In the genomic region with DNA sequence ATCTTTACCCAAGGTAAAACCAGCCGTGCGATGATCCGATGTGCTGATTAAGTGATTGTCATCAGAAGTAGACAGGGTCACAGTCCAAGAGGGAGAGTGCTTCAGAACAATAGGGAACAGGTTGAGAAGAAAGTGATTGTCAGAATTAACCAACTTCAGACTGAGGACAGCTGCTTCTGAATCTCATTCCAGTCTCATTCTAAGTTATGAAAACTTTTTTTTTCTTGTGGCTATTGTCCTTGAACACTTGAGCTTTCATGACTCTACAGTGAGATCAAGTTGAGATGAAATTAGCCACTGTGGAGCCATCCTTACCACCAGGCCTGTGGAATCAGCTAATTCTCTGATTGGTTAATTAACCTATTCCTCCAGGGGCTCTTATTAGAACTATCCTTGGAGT, we compare ENCODE assay signal across 37 cellular contexts.
"Had no signal": no experiment of that assay in that cellular context is flagged by ENCODE, and none has a peak within 500 bp of the region (broad histone marks: within the 10 kb centered on the region; RNA-seq: fewer than 3 reads in every experiment).

No MANE protein-coding gene starts in this region.

- H3K27me3 ChIP-seq: adrenal gland, breast epithelium, cardiac muscle cell, dorsolateral prefrontal cortex had no signal

- ATAC-seq: activated CD4-positive, alpha-beta T cell treated with anti-CD3 and anti-CD28 coated beads for 36 hours; activated CD8-positive, alpha-beta memory T cell treated with anti-CD3 and anti-CD28 coated beads, Interleukin-2, amount 10 ng/mL, durations not matched to agents 7 days and 5 days; activated CD8-positive, alpha-beta T cell treated with anti-CD3 and anti-CD28 coated beads, Interleukin-2, amount 10 ng/mL, durations not matched to agents 7 days and 5 days; activated naive CD8-positive, alpha-beta T cell treated with anti-CD3 and anti-CD28 coated beads, Interleukin-2, amount 50 U/mL, for 24 hours; esophagus mucosa; T-helper 17 cell had no signal

- H3K27me3 Mint-ChIP-seq: activated naive CD4-positive, alpha-beta T cell treated with anti-CD3 and anti-CD28 coated beads, Interleukin-2, amount 50 U/mL, for 24 hours; activated naive CD8-positive, alpha-beta T cell treated with anti-CD3 and anti-CD28 coated beads, Interleukin-2, amount 50 U/mL, for 24 hours; brain had no signal

- H3K4me1 Mint-ChIP-seq: activated CD4-positive, alpha-beta T cell treated with anti-CD3 and anti-CD28 coated beads, Interleukin-2, amount 10 ng/mL, durations not matched to agents 24 days and 14 days; activated naive CD4-positive, alpha-beta T cell treated with anti-CD3 and anti-CD28 coated beads, Interleukin-2, amount 50 U/mL, for 24 hours; activated naive CD8-positive, alpha-beta T cell treated with anti-CD3 and anti-CD28 coated beads, Interleukin-2, amount 50 U/mL, for 24 hours had no signal

- FAIRE-seq: frontal cortex had no signal

- H3K9me3 Mint-ChIP-seq: activated CD4-positive, alpha-beta memory T cell treated with anti-CD3 and anti-CD28 coated beads for 36 hours; activated CD4-positive, alpha-beta T cell treated with anti-CD3 and anti-CD28 coated beads, Interleukin-2, amount 10 ng/mL, durations not matched to agents 24 days and 14 days; activated naive CD4-positive, alpha-beta T cell treated with anti-CD3 and anti-CD28 coated beads for 36 hours; activated naive CD4-positive, alpha-beta T cell treated with anti-CD3 and anti-CD28 coated beads, Interleukin-2, amount 50 U/mL, for 24 hours; activated naive CD8-positive, alpha-beta T cell treated with anti-CD3 and anti-CD28 coated beads, Interleukin-2, amount 50 U/mL, for 24 hours; activated T-helper 1 cell treated with anti-CD3 and anti-CD28 coated beads, Interleukin-12 subunit alpha, Interleukin-12 subunit beta, Interleukin-2, Interleukin-4 antibody, amounts not matched to agents 30 ng/mL and 10 ng/mL and 1 ng/mL, durations not matched to agents 14 hours and 24 hours and 36 hours; activated T-helper 2 cell treated with anti-CD3 and anti-CD28 coated beads, Interferon-gamma antibody, Interleukin-2, Interleukin-4, amounts not matched to agents 10 μg/mL and 5 μg/mL and 100 μg/mL, durations not matched to agents 14 hours and 24 hours and 36 hours; dendritic cell treated with granulocyte-macrophage colony-stimulating factor and Interleukin-4, amounts not matched to agents 40 ng/mL and 50 ng/mL, for 4 days; endodermal cell; T-helper 2 cell treated with Interferon-gamma antibody and Interleukin-4, amounts not matched to agents 5 μg/mL and 100 μg/mL, for 36 hours had no signal

- H3K9me3 ChIP-seq: adrenal gland, breast epithelium had no signal

- DNase-seq: activated CD4-positive, alpha-beta memory T cell treated with anti-CD3 and anti-CD28 coated beads for 36 hours; activated CD4-positive, alpha-beta T cell treated with anti-CD3 and anti-CD28 coated beads for 36 hours; activated CD4-positive, alpha-beta T cell treated with anti-CD3 and anti-CD28 coated beads, Interleukin-2, amount 10 ng/mL, durations not matched to agents 24 days and 14 days; activated CD4-positive, CD25-positive, alpha-beta regulatory T cell; activated CD4-positive, CD25-positive, alpha-beta regulatory T cell treated with anti-CD3 and anti-CD28 coated beads, Interleukin-2, amount 50 U/mL, for 72 hours; activated CD8-positive, alpha-beta memory T cell treated with anti-CD3 and anti-CD28 coated beads, Interleukin-2, amount 10 ng/mL, durations not matched to agents 7 days and 5 days; activated CD8-positive, alpha-beta memory T cell treated with anti-CD3 and anti-CD28 coated beads, Interleukin-2, amount 50 U/mL, for 4 hours; activated CD8-positive, alpha-beta T cell treated with anti-CD3 and anti-CD28 coated beads, Interleukin-2, amount 10 ng/mL, durations not matched to agents 7 days and 5 days; activated effector memory CD4-positive, alpha-beta T cell treated with anti-CD3 and anti-CD28 coated beads, Interleukin-2, amount 50 U/mL, for 16 hours; activated naive CD4-positive, alpha-beta T cell treated with anti-CD3 and anti-CD28 coated beads for 36 hours; activated naive CD8-positive, alpha-beta T cell treated with anti-CD3 and anti-CD28 coated beads for 36 hours; activated naive CD8-positive, alpha-beta T cell treated with anti-CD3 and anti-CD28 coated beads, Interleukin-2, amount 50 U/mL, for 24 hours; activated T-cell treated with anti-CD3 and anti-CD28 coated beads, Interleukin-2, amount 50 U/mL, for 1 hour; activated T-cell treated with anti-CD3 and anti-CD28 coated beads, Interleukin-2, amount 50 U/mL, for 48 hours; adrenal gland; amygdala; aorta; central memory CD4-positive, alpha-beta T cell; cerebellar nuclear complex; dorsolateral prefrontal cortex; effector memory CD4-positive, alpha-beta T cell; endodermal cell; foreskin fibroblast; T-helper 1 cell; T-helper 17 cell; T1000 had no signal

- H3K4me1 ChIP-seq: adrenal gland, breast epithelium had no signal

- H3K4me3 Mint-ChIP-seq: activated CD4-positive, alpha-beta memory T cell treated with anti-CD3 and anti-CD28 coated beads for 36 hours; activated CD4-positive, alpha-beta T cell treated with anti-CD3 and anti-CD28 coated beads for 36 hours; activated CD4-positive, alpha-beta T cell treated with anti-CD3 and anti-CD28 coated beads, Interleukin-2, amount 10 ng/mL, durations not matched to agents 24 days and 14 days; activated CD8-positive, alpha-beta memory T cell treated with anti-CD3 and anti-CD28 coated beads, Interleukin-2, amount 10 ng/mL, durations not matched to agents 7 days and 5 days; activated CD8-positive, alpha-beta T cell treated with anti-CD3 and anti-CD28 coated beads, Interleukin-2, amount 10 ng/mL, durations not matched to agents 7 days and 5 days; activated naive CD4-positive, alpha-beta T cell treated with anti-CD3 and anti-CD28 coated beads for 36 hours; activated naive CD4-positive, alpha-beta T cell treated with anti-CD3 and anti-CD28 coated beads, Interleukin-2, amount 50 U/mL, for 24 hours; activated naive CD8-positive, alpha-beta T cell treated with anti-CD3 and anti-CD28 coated beads for 36 hours; activated naive CD8-positive, alpha-beta T cell treated with anti-CD3 and anti-CD28 coated beads, Interleukin-2, amount 50 U/mL, for 24 hours; activated T-helper 1 cell treated with anti-CD3 and anti-CD28 coated beads, Interleukin-12 subunit alpha, Interleukin-12 subunit beta, Interleukin-2, Interleukin-4 antibody, amounts not matched to agents 30 ng/mL and 10 ng/mL and 1 ng/mL, durations not matched to agents 14 hours and 24 hours and 36 hours; brain; dendritic cell treated with granulocyte-macrophage colony-stimulating factor and Interleukin-4, amounts not matched to agents 40 ng/mL and 50 ng/mL, for 4 days; endodermal cell; T-helper 17 cell; T-helper 2 cell treated with Interferon-gamma antibody and Interleukin-4, amounts not matched to agents 5 μg/mL and 100 μg/mL, for 36 hours had no signal

- H3K4me3 ChIP-seq: adrenal gland, breast epithelium, cardiac muscle cell, coronary artery, dorsolateral prefrontal cortex had no signal

- H3K27ac Mint-ChIP-seq: activated CD4-positive, alpha-beta memory T cell treated with anti-CD3 and anti-CD28 coated beads for 36 hours; activated CD4-positive, alpha-beta T cell treated with anti-CD3 and anti-CD28 coated beads for 36 hours; activated CD4-positive, alpha-beta T cell treated with anti-CD3 and anti-CD28 coated beads, Interleukin-2, amount 10 ng/mL, durations not matched to agents 24 days and 14 days; activated CD8-positive, alpha-beta memory T cell treated with anti-CD3 and anti-CD28 coated beads, Interleukin-2, amount 10 ng/mL, durations not matched to agents 7 days and 5 days; activated CD8-positive, alpha-beta T cell treated with anti-CD3 and anti-CD28 coated beads, Interleukin-2, amount 10 ng/mL, durations not matched to agents 7 days and 5 days; activated naive CD4-positive, alpha-beta T cell treated with anti-CD3 and anti-CD28 coated beads for 36 hours; activated naive CD4-positive, alpha-beta T cell treated with anti-CD3 and anti-CD28 coated beads, Interleukin-2, amount 50 U/mL, for 24 hours; activated naive CD8-positive, alpha-beta T cell treated with anti-CD3 and anti-CD28 coated beads for 36 hours; activated naive CD8-positive, alpha-beta T cell treated with anti-CD3 and anti-CD28 coated beads, Interleukin-2, amount 50 U/mL, for 24 hours; activated T-helper 1 cell treated with anti-CD3 and anti-CD28 coated beads, Interleukin-12 subunit alpha, Interleukin-12 subunit beta, Interleukin-2, Interleukin-4 antibody, amounts not matched to agents 30 ng/mL and 10 ng/mL and 1 ng/mL, durations not matched to agents 14 hours and 24 hours and 36 hours; activated T-helper 2 cell treated with anti-CD3 and anti-CD28 coated beads, Interferon-gamma antibody, Interleukin-2, Interleukin-4, amounts not matched to agents 10 μg/mL and 5 μg/mL and 100 μg/mL, durations not matched to agents 14 hours and 24 hours and 36 hours; brain; dendritic cell treated with granulocyte-macrophage colony-stimulating factor and Interleukin-4, amounts not matched to agents 40 ng/mL and 50 ng/mL, for 4 days; endodermal cell; T-helper 17 cell; T-helper 2 cell treated with Interferon-gamma antibody and Interleukin-4, amounts not matched to agents 5 μg/mL and 100 μg/mL, for 36 hours had no signal

- H3K36me3 Mint-ChIP-seq: activated CD4-positive, alpha-beta memory T cell treated with anti-CD3 and anti-CD28 coated beads for 36 hours; activated CD8-positive, alpha-beta memory T cell treated with anti-CD3 and anti-CD28 coated beads, Interleukin-2, amount 10 ng/mL, durations not matched to agents 7 days and 5 days; activated naive CD4-positive, alpha-beta T cell treated with anti-CD3 and anti-CD28 coated beads, Interleukin-2, amount 50 U/mL, for 24 hours; activated naive CD8-positive, alpha-beta T cell treated with anti-CD3 and anti-CD28 coated beads for 36 hours had no signal

- H3K36me3 ChIP-seq: adrenal gland, breast epithelium, cardiac muscle cell had no signal

- H3K27ac ChIP-seq: adrenal gland, breast epithelium, cardiac muscle cell, coronary artery, dorsolateral prefrontal cortex had no signal
